In the genomic region with DNA sequence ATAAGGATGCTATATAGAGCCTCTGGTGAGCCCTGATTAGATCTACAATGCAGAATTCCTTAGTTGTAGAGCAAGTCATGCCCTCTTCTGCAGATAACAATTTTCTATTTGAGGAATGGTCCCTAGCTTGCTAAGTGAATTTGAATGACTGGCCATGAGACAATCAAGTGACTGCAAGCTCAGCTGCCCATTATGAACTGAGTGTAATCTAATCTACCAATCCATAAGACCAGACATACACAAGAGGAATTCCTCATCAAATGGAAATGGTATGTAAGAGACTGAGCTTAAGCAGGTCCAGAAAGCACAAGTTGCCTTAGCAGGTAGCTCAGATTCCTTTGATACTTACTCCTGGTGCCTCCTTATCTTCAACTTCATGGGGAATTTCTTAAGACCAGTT, we compare ENCODE assay signal across 8 cellular contexts.
"Had no signal": no experiment of that assay in that cellular context is flagged by ENCODE, and none has a peak within 500 bp of the region (broad histone marks: within the 10 kb centered on the region; RNA-seq: fewer than 3 reads in every experiment).

No MANE protein-coding gene starts in this region.

- H3K36me3 Mint-ChIP-seq: IgD-negative memory B cell had no signal

- H3K9me3 ChIP-seq: HAP-1 had no signal

- H3K9me3 Mint-ChIP-seq: HFFc6, IgD-negative memory B cell had no signal

- H3K27ac ChIP-seq: HL-60 had no signal

- DNase-seq: GOT3, H7, HFFc6 had no signal

- ATAC-seq: HCT116, HepG2 had no signal

- H3K27ac Mint-ChIP-seq: HFFc6 had no signal

- H3K36me3 ChIP-seq: HAP-1 had no signal

- H3K4me3 Mint-ChIP-seq: HFFc6 had no signal

- H3K4me3 ChIP-seq: HAP-1 had no signal
